ENCODE assay signal across 22 cellular contexts in genomic region chr3:56664823-56665222, GRCh38.
"Had no signal": no experiment of that assay in that cellular context is flagged by ENCODE, and none has a peak within 500 bp of the region (broad histone marks: within the 10 kb centered on the region; RNA-seq: fewer than 3 reads in every experiment).

No MANE protein-coding gene starts in this region.

- DNase-seq: activated CD4-positive, alpha-beta T cell treated with anti-CD3 and anti-CD28 coated beads, Interleukin-2, amount 50 U/mL, for 4 hours; activated naive CD4-positive, alpha-beta T cell treated with Interleukin-2 at 50 U/mL for 16 hours; aorta; caudate nucleus; effector CD4-positive, alpha-beta T cell; foreskin keratinocyte; left lung; naive B cell; posterior cingulate gyrus; right lobe of liver; stimulated activated CD4-positive, alpha-beta T cell treated with anti-CD3 and anti-CD28 coated beads, Interleukin-1b, Interleukin-23, amount 100 ng/mL, for 48 hours; stomach; T-helper 1 cell; T-helper 9 cell had no signal

- H3K27me3 ChIP-seq: foreskin keratinocyte, left lung, neural progenitor cell, right lobe of liver, stomach, suprapubic skin, tibial nerve had no signal

- H3K9me3 Mint-ChIP-seq: activated T-helper 2 cell treated with anti-CD3 and anti-CD28 coated beads, Interferon-gamma antibody, Interleukin-2, Interleukin-4, amounts not matched to agents 10 μg/mL and 5 μg/mL and 100 μg/mL, durations not matched to agents 14 hours and 24 hours and 36 hours; brain; dendritic cell treated with granulocyte-macrophage colony-stimulating factor and Interleukin-4, amounts not matched to agents 40 ng/mL and 50 ng/mL, for 4 days; naive B cell; neural progenitor cell had no signal

- ATAC-seq: foreskin keratinocyte, left lung, right lobe of liver had no signal

- H3K4me3 ChIP-seq: left lung, lung, neural progenitor cell, right lobe of liver, skin epidermis, stomach, suprapubic skin, tibial nerve had no signal

- H3K4me3 Mint-ChIP-seq: brain; dendritic cell treated with granulocyte-macrophage colony-stimulating factor and Interleukin-4, amounts not matched to agents 40 ng/mL and 50 ng/mL, for 4 days; naive B cell; neural progenitor cell had no signal

- H3K27ac ChIP-seq: foreskin keratinocyte, left lung, neural progenitor cell, right lobe of liver, skin epidermis, stomach, suprapubic skin, tibial nerve had no signal

- H3K9ac ChIP-seq: neural progenitor cell had no signal

- H3K4me1 ChIP-seq: foreskin keratinocyte, neural progenitor cell, right lobe of liver, stomach, tibial nerve had no signal

- H3K27me3 Mint-ChIP-seq: brain; dendritic cell treated with granulocyte-macrophage colony-stimulating factor and Interleukin-4, amounts not matched to agents 40 ng/mL and 50 ng/mL, for 4 days; naive B cell had no signal

- H3K27ac Mint-ChIP-seq: activated T-helper 2 cell treated with anti-CD3 and anti-CD28 coated beads, Interferon-gamma antibody, Interleukin-2, Interleukin-4, amounts not matched to agents 10 μg/mL and 5 μg/mL and 100 μg/mL, durations not matched to agents 14 hours and 24 hours and 36 hours; brain; dendritic cell treated with granulocyte-macrophage colony-stimulating factor and Interleukin-4, amounts not matched to agents 40 ng/mL and 50 ng/mL, for 4 days; neural progenitor cell had no signal

- H3K4me2 ChIP-seq: neural progenitor cell had no signal

- H2AFZ ChIP-seq: neural progenitor cell had no signal

- H3K9me3 ChIP-seq: left lung, right lobe of liver, stomach, suprapubic skin, tibial nerve had no signal

- H3K4me1 Mint-ChIP-seq: brain, neural progenitor cell had no signal
